In the genomic region with DNA sequence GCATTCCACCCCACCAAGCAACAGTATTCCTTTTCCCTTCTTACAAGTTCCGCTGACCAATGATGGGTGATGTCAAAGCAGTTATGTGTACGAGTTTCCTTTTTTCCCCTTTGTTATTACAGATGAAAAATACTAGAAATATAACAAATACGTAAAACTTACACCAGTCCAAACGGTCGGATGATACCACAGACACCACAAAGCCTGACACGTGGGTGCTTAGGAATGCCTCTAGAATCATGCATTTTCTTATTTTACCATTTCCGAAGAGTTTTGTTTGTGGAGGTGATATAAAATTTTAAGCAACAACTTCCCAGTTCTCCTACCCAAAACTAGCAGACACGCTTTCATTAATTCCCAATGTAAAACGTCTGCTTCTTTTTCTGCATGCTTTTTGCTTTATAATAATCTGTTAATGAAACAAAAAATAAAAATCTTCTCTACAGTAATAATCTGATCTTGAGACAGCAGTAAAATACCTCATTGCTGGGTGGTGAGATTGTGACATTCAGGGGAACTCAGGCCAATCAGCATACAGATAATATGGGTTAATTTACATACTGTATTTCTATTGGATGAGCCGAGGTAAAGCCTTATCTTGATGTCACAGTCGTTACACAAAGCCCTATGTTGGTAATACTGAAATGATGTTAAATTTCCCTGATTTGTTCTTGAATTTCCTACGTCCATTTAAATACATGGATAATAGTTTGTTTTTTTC, we compare ENCODE assay signal across 8 cellular contexts. TPM values are rescaled to one million over a fixed set of nuclear protein-coding genes. Genes with fewer than 3 reads are reported as not detected.
DNase-seq lines count a peak whose midpoint lies in the region; ATAC-seq, FAIRE-seq and TF ChIP-seq lines count a peak whose summit lies in the region.

No MANE protein-coding gene starts in this region.

- no peaks in the 10 kb centered on the region for H3K36me3 Mint-ChIP-seq in activated CD4-positive, alpha-beta T cell treated with anti-CD3 and anti-CD28 coated beads, Interleukin-2, amount 10 ng/mL, durations not matched to agents 7 days and 5 days (ENCODE audit: low read depth)

- ATAC-seq in lower lobe of right lung = peak; percentile 75 to 78
- no peak for ATAC-seq in GM19467 (IDR thresholded peaks at IDR 0.05; ENCODE audit: unreplicated experiment)
- no peak for ATAC-seq in HG02642 (IDR thresholded peaks at IDR 0.05; ENCODE audit: poor library complexity, unreplicated experiment)

- POLR2A ChIA-PET in activated CD4-positive, alpha-beta T cell treated with anti-CD3 and anti-CD28 coated beads, Interleukin-2, amount 10 ng/mL, durations not matched to agents 7 days and 5 days (lab: Charles Lee) = no interaction called here

- peaks cover 2% of the 10 kb centered on the region for H3K4me1 Mint-ChIP-seq in activated CD4-positive, alpha-beta T cell treated with anti-CD3 and anti-CD28 coated beads, Interleukin-2, amount 10 ng/mL, durations not matched to agents 7 days and 5 days

- no peak overlapping the region for H3K27ac ChIP-seq in lower lobe of right lung

- H3K4me3 ChIP-seq in bronchial epithelial cell (ENCODE audit: low read depth, low read length) (peak overlapping the region; percentile 10), lower lobe of right lung (peak overlapping the region; percentile 55)

- no peak overlapping the region for H3K27ac Mint-ChIP-seq in activated CD4-positive, alpha-beta T cell treated with anti-CD3 and anti-CD28 coated beads, Interleukin-2, amount 10 ng/mL, durations not matched to agents 7 days and 5 days

- CTCF ChIA-PET in activated CD4-positive, alpha-beta T cell treated with anti-CD3 and anti-CD28 coated beads, Interleukin-2, amount 10 ng/mL, durations not matched to agents 7 days and 5 days (lab: Charles Lee) = no interaction called here

- H3K9me3 Mint-ChIP-seq in activated CD4-positive, alpha-beta T cell treated with anti-CD3 and anti-CD28 coated beads, Interleukin-2, amount 10 ng/mL, durations not matched to agents 7 days and 5 days = no peaks in the 10 kb centered on the region

- no peaks in the 10 kb centered on the region for H3K27me3 ChIP-seq in bronchial epithelial cell (ENCODE audit: control insufficient read depth, insufficient read depth, low read length)
- peaks cover 9% of the 10 kb centered on the region for H3K27me3 ChIP-seq in lower lobe of right lung (ENCODE audit: low read depth)

- DNase-seq in GM04504 (ENCODE audit: low read depth) = peak; percentile 71
- peak; percentile 70 for DNase-seq in NCI-H2227 treated with DMSO at 0.1 percent for 48 hours (lab: John Stamatoyannopoulos, UW)
- peak; percentile 69 for DNase-seq in bronchial epithelial cell (ENCODE audit: low read depth)
- DNase-seq in lower lobe of right lung = no peak
- DNase-seq in occipital lobe (lab: John Stamatoyannopoulos, UW) = no peak
- DNase-seq in activated CD4-positive, alpha-beta T cell treated with anti-CD3 and anti-CD28 coated beads, Interleukin-2, amount 10 ng/mL, durations not matched to agents 7 days and 5 days = no peak

- H3K27me3 Mint-ChIP-seq in activated CD4-positive, alpha-beta T cell treated with anti-CD3 and anti-CD28 coated beads, Interleukin-2, amount 10 ng/mL, durations not matched to agents 7 days and 5 days = peaks cover 46% of the 10 kb centered on the region

- intact Hi-C loops in lower lobe of right lung (cut with DNase I) = no loop called here

- H3K4me1 ChIP-seq in lower lobe of right lung = no peaks in the 10 kb centered on the region

- H3K36me3 ChIP-seq in bronchial epithelial cell (ENCODE audit: control insufficient read depth, insufficient read depth, low read length) (no peaks in the 10 kb centered on the region), lower lobe of right lung (no peaks in the 10 kb centered on the region)

- no peak for FAIRE-seq in bronchial epithelial cell (lab: Jason Lieb, UNC)

- TF ChIP-seq CTCF in bronchial epithelial cell (IDR thresholded peaks at IDR 0.05; ENCODE audit: insufficient read depth, low read length, severe bottlenecking) = no peak
- TF ChIP-seq CTCF in lower lobe of right lung (IDR thresholded peaks at IDR 0.05) = no peak

- no peak overlapping the region for H3K4me3 Mint-ChIP-seq in activated CD4-positive, alpha-beta T cell treated with anti-CD3 and anti-CD28 coated beads, Interleukin-2, amount 10 ng/mL, durations not matched to agents 7 days and 5 days

- no peaks in the 10 kb centered on the region for H3K9me3 ChIP-seq in lower lobe of right lung

RNA-seq across cellular contexts. Expression of a gene that starts 0.8 kb away (rescaled TPM):
- total RNA-seq in bronchial epithelial cell (0.26 and 0.77 TPM in 2 replicates), lower lobe of right lung (4.5 TPM), occipital lobe (272 TPM)
- not detected for total RNA-seq in activated CD4-positive, alpha-beta T cell treated with anti-CD3 and anti-CD28 coated beads, Interleukin-2, amount 10 ng/mL, durations not matched to agents 7 days and 5 days

RNA-seq across cellular contexts. Expression of a gene that starts 30.9 kb away (rescaled TPM):
- total RNA-seq in bronchial epithelial cell (28.2 and 55.4 TPM in 2 replicates), lower lobe of right lung (55.6 TPM), occipital lobe (25.4 TPM)
- total RNA-seq in activated CD4-positive, alpha-beta T cell treated with anti-CD3 and anti-CD28 coated beads, Interleukin-2, amount 10 ng/mL, durations not matched to agents 7 days and 5 days = 10 to 100 TPM; 15.5 to 23.0 TPM

Comparison
In these comparisons a context has a peak if more than half of its experiments do, and no peak if none do; other contexts are left out.
1. DNase-seq: peak in GM04504 (single experiment), NCI-H2227 treated with DMSO at 0.1 percent for 48 hours (single experiment) and bronchial epithelial cell (single experiment); none in lower lobe of right lung (single experiment), occipital lobe (single experiment) and activated CD4-positive, alpha-beta T cell treated with anti-CD3 and anti-CD28 coated beads, Interleukin-2, amount 10 ng/mL, durations not matched to agents 7 days and 5 days (single experiment).
2. ATAC-seq: peak in lower lobe of right lung (2 of 2); none in GM19467 (single experiment) and HG02642 (single experiment).
3. RNA of a gene that starts 0.8 kb away (total RNA-seq): 272 TPM in occipital lobe (single experiment); 4.5 TPM in lower lobe of right lung (single experiment), 0.26 to 0.77 TPM in bronchial epithelial cell and not detected in activated CD4-positive, alpha-beta T cell treated with anti-CD3 and anti-CD28 coated beads, Interleukin-2, amount 10 ng/mL, durations not matched to agents 7 days and 5 days; every median in the first group is over 10 times any median in the second.